ENCODE assay signal across 19 cellular contexts in genomic region chr3:142604940-142605339, GRCh38. TPM values are rescaled to one million over a fixed set of nuclear protein-coding genes. Genes with fewer than 3 reads are reported as not detected.
DNase-seq lines count a peak whose midpoint lies in the region; ATAC-seq, FAIRE-seq and TF ChIP-seq lines count a peak whose summit lies in the region.
"Had no signal": no experiment of that assay in that cellular context is flagged by ENCODE, and none has a peak within 500 bp of the region (broad histone marks: within the 10 kb centered on the region; RNA-seq: fewer than 3 reads in every experiment).

No MANE protein-coding gene starts in this region.

- H3K36me3 ChIP-seq in colonic mucosa: no peaks in the 10 kb centered on the region
- H3K36me3 ChIP-seq in spleen: no peaks in the 10 kb centered on the region
- H3K36me3 ChIP-seq in pancreas: no peaks in the 10 kb centered on the region
- H3K36me3 ChIP-seq: Peyer's patch had no signal

- ATAC-seq in A549 (no peak), GM19463 (IDR thresholded peaks at IDR 0.05; ENCODE audit: unreplicated experiment) (peak; percentile 80), HG03196 (IDR thresholded peaks at IDR 0.05; ENCODE audit: unreplicated experiment) (peak; percentile 59), pancreas (no peak)
- ATAC-seq: GM23338, Right ventricle myocardium inferior had no signal

- CTCF ChIA-PET in A549 (lab: Yijun Ruan, JAX): interaction anchor here (1.4 kb wide), 1 partner anchor 9 kb away, joined by 3 read pairs; no protein-coding TSS in a partner anchor

- no peaks in the 10 kb centered on the region for H3K4me1 ChIP-seq in A549
- H3K4me1 ChIP-seq in colonic mucosa: peaks cover 6% of the 10 kb centered on the region
- no peaks in the 10 kb centered on the region for H3K4me1 ChIP-seq in spleen
- H3K4me1 ChIP-seq in pancreas: peaks cover 0 to 7% (median 0%) of the 10 kb centered on the region in 3 donors

- TF ChIP-seq POLR2A in A549 (IDR thresholded peaks at IDR 0.05; ENCODE audit: low read length) (no peak), spleen (IDR thresholded peaks at IDR 0.05) (no peak)

- TF ChIP-seq EP300 in A549 (IDR thresholded peaks at IDR 0.05): no peak

- FAIRE-seq in A549 (lab: Jason Lieb, UNC): peak; percentile 70
- FAIRE-seq in pancreas (lab: Jason Lieb, UNC): no peak

- POLR2A ChIA-PET in A549 (lab: Yijun Ruan, JAX): interaction anchor here (0.6 kb wide), 1 partner anchor 32 kb away, joined by 7 read pairs; no protein-coding TSS in a partner anchor

- no peak for TF ChIP-seq RAD21 in A549 (conservative IDR thresholded peaks at IDR 0.05 in 1 of 2, IDR thresholded peaks at IDR 0.05 in 1 of 2)

- H3K27me3 ChIP-seq in colonic mucosa (no peaks in the 10 kb centered on the region), spleen (replicated peaks in 1 of 7) (no peaks in the 10 kb centered on the region), pancreas (no peaks in the 10 kb centered on the region)
- H3K27me3 ChIP-seq: Peyer's patch had no signal

- H3K27ac ChIP-seq in A549: no peak overlapping the region
- H3K27ac ChIP-seq in colonic mucosa: peak overlapping the region; percentile 92
- no peak overlapping the region for H3K27ac ChIP-seq in spleen
- no peak overlapping the region for H3K27ac ChIP-seq in pancreas
- H3K27ac ChIP-seq: 22Rv1 had no signal

- no peak overlapping the region for H3K9ac ChIP-seq in colonic mucosa (ENCODE audit: low read depth in 2 of 2, low read length in 2 of 2)

- no peak overlapping the region for H3K4me2 ChIP-seq in A549
- H3K4me2 ChIP-seq: GM23338 had no signal

- H3K4me3 ChIP-seq in A549 (no peak overlapping the region), colonic mucosa (no peak overlapping the region), spleen (no peak overlapping the region), pancreas (no peak overlapping the region)
- H3K4me3 ChIP-seq: GM23338 had no signal

- no peaks in the 10 kb centered on the region for H3K9me3 ChIP-seq in A549
- no peaks in the 10 kb centered on the region for H3K9me3 ChIP-seq in colonic mucosa
- H3K9me3 ChIP-seq in spleen: no peaks in the 10 kb centered on the region
- H3K9me3 ChIP-seq in pancreas: no peaks in the 10 kb centered on the region
- H3K9me3 ChIP-seq: Peyer's patch had no signal

- intact Hi-C loops in colonic mucosa (cut with DNase I) (no loop called here), spleen (cut with DNase I; ENCODE audit: low total_unique reads) (no loop called here), pancreas (cut with DNase I) (no loop called here)

- no peak for DNase-seq in A549 (ENCODE audit: low read depth in 1 of 2, low spot score in 1 of 2)
- no peak for DNase-seq in colonic mucosa
- DNase-seq in NCI-H1694 (lab: John Stamatoyannopoulos, UW): no peak
- no peak for DNase-seq in KG1 (lab: John Stamatoyannopoulos, UW)
- DNase-seq in spleen: no peak
- DNase-seq in pancreas: no peak
- DNase-seq: CD4-positive, alpha-beta memory T cell; DMS79; KBM-7; NCI-H1436 treated with DMSO at 0.1 percent for 48 hours; NCI-H2081; NCI-H510A treated with DMSO at 0.1 percent for 48 hours; NCI-H82; Peyer's patch had no signal

- TF ChIP-seq CTCF in A549 (IDR thresholded peaks at IDR 0.05) (no peak), colonic mucosa (IDR thresholded peaks at IDR 0.05) (no peak), spleen (IDR thresholded peaks at IDR 0.05 in 8 of 11, conservative IDR thresholded peaks at IDR 0.05 in 3 of 11) (no peak), pancreas (IDR thresholded peaks at IDR 0.05) (no peak)

TF ChIP-seq in A549, 52 proteins besides CTCF, POLR2A, EP300 and RAD21:
- no peak for TF ChIP-seq NPAS2 (CRISPR knock-in tag; IDR thresholded peaks at IDR 0.05; ENCODE audit: borderline replicate concordance)
- TF ChIP-seq NFE2L2 (conservative IDR thresholded peaks at IDR 0.05; ENCODE audit: low read length): no peak
- TF ChIP-seq, protein P1, sequence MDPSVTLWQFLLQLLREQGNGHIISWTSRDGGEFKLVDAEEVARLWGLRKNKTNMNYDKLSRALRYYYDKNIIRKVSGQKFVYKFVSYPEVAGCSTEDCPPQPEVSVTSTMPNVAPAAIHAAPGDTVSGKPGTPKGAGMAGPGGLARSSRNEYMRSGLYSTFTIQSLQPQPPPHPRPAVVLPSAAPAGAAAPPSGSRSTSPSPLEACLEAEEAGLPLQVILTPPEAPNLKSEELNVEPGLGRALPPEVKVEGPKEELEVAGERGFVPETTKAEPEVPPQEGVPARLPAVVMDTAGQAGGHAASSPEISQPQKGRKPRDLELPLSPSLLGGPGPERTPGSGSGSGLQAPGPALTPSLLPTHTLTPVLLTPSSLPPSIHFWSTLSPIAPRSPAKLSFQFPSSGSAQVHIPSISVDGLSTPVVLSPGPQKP (IDR thresholded peaks at IDR 0.05; ENCODE audit: low read depth, low read length): no peak
- no peak for TF ChIP-seq RARB (CRISPR knock-in tag; IDR thresholded peaks at IDR 0.05)
- TF ChIP-seq CBX2 (IDR thresholded peaks at IDR 0.05; ENCODE audit: borderline replicate concordance, low read depth): no peak
- TF ChIP-seq RNF2 (IDR thresholded peaks at IDR 0.05; ENCODE audit: borderline replicate concordance, low read depth): no peak
- TF ChIP-seq NR3C1 (IDR thresholded peaks at IDR 0.05): no peak
- TF ChIP-seq KDM1A (IDR thresholded peaks at IDR 0.05; ENCODE audit: low read depth): no peak
- TF ChIP-seq, protein P2, sequence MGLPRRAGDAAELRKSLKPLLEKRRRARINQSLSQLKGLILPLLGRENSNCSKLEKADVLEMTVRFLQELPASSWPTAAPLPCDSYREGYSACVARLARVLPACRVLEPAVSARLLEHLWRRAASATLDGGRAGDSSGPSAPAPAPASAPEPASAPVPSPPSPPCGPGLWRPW (IDR thresholded peaks at IDR 0.05): no peak
- no peak for TF ChIP-seq SREBF2 (IDR thresholded peaks at IDR 0.05)
- no peak for TF ChIP-seq CHD2 (IDR thresholded peaks at IDR 0.05; ENCODE audit: low read length, partially characterized antibody)
- no peak for TF ChIP-seq ZC3H11A (IDR thresholded peaks at IDR 0.05)

RNA-seq across cellular contexts. Expression of gene PLS1, which starts 8.7 kb away (rescaled TPM):
- polyA plus RNA-seq in A549 (2011; rRNA removed) (73.7 and 78.1 TPM in 2 replicates), A549 (2017; fragmentation: RNase III; extraction: RNeasy Plus Mini Kit Qiagen cat#74134 plus additional on column Dnase treatment) (18.0 to 18.5 TPM (median 18.3 TPM) in 3 replicates), spleen (under 1 TPM; 0.09 to 0.45 (median 0.26) TPM), pancreas (10 to 100 TPM in 1 of 2 donors, 1 to 10 TPM in 1; 3.0 to 10.6 TPM)
- polyA plus RNA-seq in A549 (2012; cell fraction: cytosol; rRNA removed): 7.9 and 8.0 TPM in 2 replicates
- polyA plus RNA-seq in A549 (2012; cell fraction: nucleus; rRNA removed): 4.4 and 5.7 TPM in 2 replicates
- 21.5 and 23.1 TPM in 2 replicates for polyA minus RNA-seq in A549 (2011; rRNA and poly(A)+ RNA removed)
- total RNA-seq in colonic mucosa (100 to 1,000 TPM; 252 to 418 TPM), spleen (1 to 10 TPM in 6 of 7 donors, under 1 TPM in 1; 0.91 to 3.0 (median 1.7) TPM), pancreas (10 to 100 TPM in 3 of 6 donors, 1 to 10 TPM in 3; 7.6 to 23.6 (median 11.4) TPM)

RNA-seq across cellular contexts. Expression of gene ATR, which starts 26.4 kb away (rescaled TPM):
- 28.6 and 36.2 TPM in 2 replicates for polyA plus RNA-seq in A549 (2011; rRNA removed)
- polyA plus RNA-seq in A549 (2012; cell fraction: cytosol; rRNA removed): 4.8 and 5.3 TPM in 2 replicates
- 11.1 and 16.7 TPM in 2 replicates for polyA plus RNA-seq in A549 (2012; cell fraction: nucleus; rRNA removed)
- 13.7 to 15.1 TPM (median 13.9 TPM) in 3 replicates for polyA plus RNA-seq in A549 (2017; fragmentation: RNase III; extraction: RNeasy Plus Mini Kit Qiagen cat#74134 plus additional on column Dnase treatment)
- polyA minus RNA-seq in A549 (2011; rRNA and poly(A)+ RNA removed): 24.4 and 26.7 TPM in 2 replicates
- 10 to 100 TPM; 13.9 to 20.3 TPM for total RNA-seq in colonic mucosa
- total RNA-seq in spleen: 10 to 100 TPM; 33.9 to 64.0 (median 39.2) TPM
- polyA plus RNA-seq in spleen: 10 to 100 TPM; 18.4 to 24.7 (median 21.3) TPM
- total RNA-seq in pancreas: 10 to 100 TPM in 2 of 6 donors, 1 to 10 TPM in 4; 8.2 to 16.6 (median 9.6) TPM
- polyA plus RNA-seq in pancreas: 10 to 100 TPM; 12.6 to 15.4 TPM

Comparison
In these comparisons a context has a peak if more than half of its experiments do, and no peak if none do; other contexts are left out.
1. ATAC-seq: peak in GM19463 (single experiment) and HG03196 (single experiment); none in A549 (0 of 2) and pancreas (0 of 4).
2. RNA of gene PLS1, which starts 8.7 kb away (total RNA-seq): 252 to 418 TPM in colonic mucosa; 7.6 to 23.6 TPM in pancreas and 0.91 to 3.0 TPM in spleen; every median in the first group is over 10 times any median in the second.